In genomic region chr2:174842496-174842895, GRCh38 we compare ENCODE assay signal across 18 cellular contexts.
DNase-seq lines count a peak whose midpoint lies in the region; ATAC-seq and TF ChIP-seq lines count a peak whose summit lies in the region.
"Had no signal": no experiment of that assay in that cellular context is flagged by ENCODE, and none has a peak within 500 bp of the region (broad histone marks: within the 10 kb centered on the region; RNA-seq: fewer than 3 reads in every experiment).

No MANE protein-coding gene starts in this region.

- TF ChIP-seq RAD21 in IMR-90 (IDR thresholded peaks at IDR 0.05; ENCODE audit: low read length), result no peak

- H3K4me2 ChIP-seq in IMR-90 (ENCODE audit: low read depth, low read length) (0 out of 2 replicates have a peak overlapping the region, but pooled peaks have one; percentile 14), fibroblast of lung (ENCODE audit: extremely low read depth, insufficient read depth, low read length) (peak overlapping the region; percentile 83), neural progenitor cell (no peak overlapping the region)

- peak overlapping the region in 1 of 2 experiments; percentile 56; a peak in 1 of 4 replicates for H4K8ac ChIP-seq in IMR-90 (ENCODE audit: low read depth in 2 of 2, low read length in 2 of 2)

- H3K9me3 ChIP-seq in IMR-90 (ENCODE audit: control insufficient read depth, insufficient read depth, low read length) (no peaks in the 10 kb centered on the region), fibroblast of lung (ENCODE audit: control insufficient read depth, insufficient read depth, low read depth, low read length) (no peaks in the 10 kb centered on the region), neural progenitor cell (ENCODE audit: low read depth) (no peaks in the 10 kb centered on the region), gastrocnemius medialis (no peaks in the 10 kb centered on the region)
- H3K9me3 ChIP-seq: BE2C, Caco-2 had no signal

- intact Hi-C loops in IMR-90 (cut with micrococcal nuclease), result no loop called here
- intact Hi-C loops in gastrocnemius medialis (cut with DNase I; ENCODE audit: low total_unique reads), result no loop called here

- no peak for DNase-seq in IMR-90
- DNase-seq in fibroblast of lung (ENCODE audit: low read depth in 2 of 2), result no peak
- no peak for DNase-seq in neural progenitor cell (ENCODE audit: low spot score)
- DNase-seq in mucosa of gallbladder (ENCODE audit: low spot score), result no peak
- DNase-seq in gastrocnemius medialis, result no peak
- no peak for DNase-seq in NOMO-1 (lab: John Stamatoyannopoulos, UW; ENCODE audit: unreplicated experiment in 2 of 2)
- DNase-seq: ACHN; BE2C; C1 segment of cervical spinal cord; Caco-2; CD4-positive, alpha-beta T cell; GDM1; GOT3; H7; HFFc6 had no signal

- H3K36me3 ChIP-seq in IMR-90 (ENCODE audit: control insufficient read depth, insufficient read depth, low read length) (no peaks in the 10 kb centered on the region), fibroblast of lung (ENCODE audit: control insufficient read depth, insufficient read depth, low read length) (no peaks in the 10 kb centered on the region), neural progenitor cell (no peaks in the 10 kb centered on the region), gastrocnemius medialis (no peaks in the 10 kb centered on the region)
- H3K36me3 ChIP-seq: BE2C had no signal

- in situ Hi-C loops in IMR-90 (cut with MboI; ENCODE audit: low sequenced_read_pairs) (loop anchor here (5.0 kb wide), 1 partner anchor 65 kb away; no protein-coding TSS in a partner anchor), gastrocnemius medialis (cut with MboI; ENCODE audit: low sequenced_read_pairs in 4 of 4) (no loop called here)

- no peak overlapping the region for H3K4me3 Mint-ChIP-seq in neural progenitor cell
- H3K4me3 Mint-ChIP-seq: CD4-positive, alpha-beta T cell had no signal

- H3K23ac ChIP-seq in IMR-90 (ENCODE audit: low read depth, low read length), result 0 out of 2 replicates have a peak overlapping the region, but pooled peaks have one; percentile 77

- peaks cover 17% of the 10 kb centered on the region for H3K4me1 Mint-ChIP-seq in neural progenitor cell

- peak overlapping the region; percentile 64; the same call in 1 of the 2 replicates for H3K4ac ChIP-seq in IMR-90 (ENCODE audit: low read depth, low read length)

- H2BK120ac ChIP-seq in IMR-90 (ENCODE audit: low read depth, low read length), result peak overlapping the region; percentile 51; the same call in 1 of the 2 replicates

- ATAC-seq in IMR-90 (ENCODE audit: low read depth), result no peak
- no peak for ATAC-seq in HG02678 (IDR thresholded peaks at IDR 0.05; ENCODE audit: unreplicated experiment)
- no peak for ATAC-seq in gastrocnemius medialis
- ATAC-seq: HCT116, HepG2 had no signal

- TF ChIP-seq CTCF in IMR-90 (conservative IDR thresholded peaks at IDR 0.05; ENCODE audit: low read depth, low read length), result no peak
- no peak for TF ChIP-seq CTCF in fibroblast of lung (conservative IDR thresholded peaks at IDR 0.05 in 1 of 2, IDR thresholded peaks at IDR 0.05 in 1 of 2; ENCODE audit: low read depth in 1 of 2, low read length in 2 of 2)
- no peak for TF ChIP-seq CTCF in neural progenitor cell (IDR thresholded peaks at IDR 0.05)
- TF ChIP-seq CTCF in gastrocnemius medialis (IDR thresholded peaks at IDR 0.05 in 4 of 5, conservative IDR thresholded peaks at IDR 0.05 in 1 of 5), result no peak

- H3K9ac ChIP-seq in IMR-90 (ENCODE audit: low read depth, low read length) (no peak overlapping the region), fibroblast of lung (ENCODE audit: insufficient read depth, low read length) (peak overlapping the region; percentile 39), neural progenitor cell (no peak overlapping the region)

- H3K9me3 Mint-ChIP-seq in neural progenitor cell, result peaks cover 2% of the 10 kb centered on the region
- H3K9me3 Mint-ChIP-seq: CD4-positive, alpha-beta T cell; HFFc6 had no signal

- dilution Hi-C loops in IMR-90 (cut with HindIII; ENCODE audit: low sequenced_read_pairs, unreplicated experiment), result no loop called here

- H3K27me3 Mint-ChIP-seq in neural progenitor cell (ENCODE audit: insufficient read depth, low read depth), result no peaks in the 10 kb centered on the region

- no peak overlapping the region; the same call in 2 of the 3 replicates for H2BK15ac ChIP-seq in IMR-90 (ENCODE audit: low read depth, low read length)

- no peaks in the 10 kb centered on the region for H3K27me3 ChIP-seq in IMR-90 (ENCODE audit: control insufficient read depth, insufficient read depth, low read length)
- H3K27me3 ChIP-seq in fibroblast of lung (ENCODE audit: control insufficient read depth, insufficient read depth, low read length), result no peaks in the 10 kb centered on the region
- H3K27me3 ChIP-seq in neural progenitor cell, result no peaks in the 10 kb centered on the region
- no peaks in the 10 kb centered on the region for H3K27me3 ChIP-seq in gastrocnemius medialis
- H3K27me3 ChIP-seq: BE2C had no signal

- H3K9me1 ChIP-seq in IMR-90 (ENCODE audit: insufficient read depth, low read length), result peaks cover 11% of the 10 kb centered on the region

- peak overlapping the region; percentile 67 for H2BK5ac ChIP-seq in IMR-90 (ENCODE audit: low read depth, low read length, poor library complexity, severe bottlenecking)

- no peak overlapping the region; the same call in 1 of the 2 replicates for H4K91ac ChIP-seq in IMR-90 (ENCODE audit: insufficient read depth, low read depth, low read length)

- H3K27ac Mint-ChIP-seq in neural progenitor cell, result no peak overlapping the region
- H3K27ac Mint-ChIP-seq: CD4-positive, alpha-beta T cell had no signal

- H3K56ac ChIP-seq in IMR-90 (ENCODE audit: extremely low read depth, insufficient read depth, low read length), result no peak overlapping the region

- H3K4me3 ChIP-seq in IMR-90 (ENCODE audit: insufficient read depth, low read depth, low read length) (no peak overlapping the region), fibroblast of lung (replicated peaks in 1 of 4; ENCODE audit: control extremely low read depth in 1 of 4, insufficient read depth in 1 of 4, low read depth in 3 of 4, low read length in 4 of 4) (peak overlapping the region in 3 of 4 experiments; percentile 19 to 75 (median 20)), neural progenitor cell (no peak overlapping the region), gastrocnemius medialis (no peak overlapping the region)

- CTCF ChIA-PET in IMR-90 (lab: Yijun Ruan, JAX), result interaction anchor here (1.0 kb wide), 1 partner anchor 70 kb away, joined by 3 read pairs; no protein-coding TSS in a partner anchor

- 0 out of 2 replicates have a peak overlapping the region, but pooled peaks have one; percentile 66 for H3K14ac ChIP-seq in IMR-90 (replicated peaks; ENCODE audit: low read depth, low read length)

- H3K79me1 ChIP-seq in IMR-90 (ENCODE audit: low read depth in 1 of 2, low read length in 2 of 2), result peaks cover 8 to 40% of the 10 kb centered on the region in 2 experiments

- H3K4me1 ChIP-seq in IMR-90 (ENCODE audit: control insufficient read depth, insufficient read depth, low read length) (peaks cover 13% of the 10 kb centered on the region), fibroblast of lung (ENCODE audit: control insufficient read depth, extremely low read depth, insufficient read depth, low read length) (peaks cover 8% of the 10 kb centered on the region), neural progenitor cell (peaks cover 42% of the 10 kb centered on the region), gastrocnemius medialis (no peaks in the 10 kb centered on the region)
- H3K4me1 ChIP-seq: BE2C, Caco-2 had no signal

- no peak for TF ChIP-seq POLR2A in IMR-90 (IDR thresholded peaks at IDR 0.05; ENCODE audit: low read depth, low read length)
- no peak for TF ChIP-seq POLR2A in gastrocnemius medialis (IDR thresholded peaks at IDR 0.05)

- H3K27ac ChIP-seq in IMR-90 (ENCODE audit: insufficient read depth, low read length) (no peak overlapping the region; the same call in 1 of the 2 replicates), fibroblast of lung (ENCODE audit: insufficient read depth, low read length) (peak overlapping the region; percentile 75), neural progenitor cell (peak overlapping the region; percentile 27), gastrocnemius medialis (no peak overlapping the region)

- peaks cover 6% of the 10 kb centered on the region for H3K36me3 Mint-ChIP-seq in neural progenitor cell

- H3K79me2 ChIP-seq in fibroblast of lung (ENCODE audit: control insufficient read depth, insufficient read depth, low read length) (peaks cover 97% of the 10 kb centered on the region), neural progenitor cell (ENCODE audit: low read depth) (peaks cover 69% of the 10 kb centered on the region)

- peak overlapping the region; percentile 56; the same call in 1 of the 2 replicates for H2BK20ac ChIP-seq in IMR-90 (ENCODE audit: low read depth, low read length)

- peaks cover 15% of the 10 kb centered on the region for H3F3A ChIP-seq in neural progenitor cell (ENCODE audit: low read depth)

- BruUV-seq in IMR-90 (replicated peaks; lab: Mats Ljungman, UMichigan), result no TSS peak

- H4K5ac ChIP-seq in IMR-90 (ENCODE audit: low read depth, low read length), result no peak overlapping the region

- no CpG with 5 or more reads among the region's 4 CpGs for WGBS in IMR-90 (ENCODE audit: extremely low coverage in 2 of 2, insufficient read length in 1 of 2), 2 experiments

- H4K20me1 ChIP-seq in IMR-90 (ENCODE audit: insufficient read depth, low read length), result no peaks in the 10 kb centered on the region
- H4K20me1 ChIP-seq in fibroblast of lung (ENCODE audit: control insufficient read depth, extremely low read depth, insufficient read depth, low read length), result no peaks in the 10 kb centered on the region
- no peaks in the 10 kb centered on the region for H4K20me1 ChIP-seq in neural progenitor cell (ENCODE audit: low read depth)

- POLR2A ChIA-PET in IMR-90 (lab: Charles Lee; ENCODE audit: unreplicated experiment), result interaction anchor here (0.6 kb wide), 1 partner anchor 101 kb away, joined by 3 read pairs; no protein-coding TSS in a partner anchor

- H2AK9ac ChIP-seq in IMR-90 (replicated peaks; ENCODE audit: low read depth, low read length, poor library complexity), result no peak overlapping the region

- H2AFZ ChIP-seq in IMR-90 (replicated peaks; ENCODE audit: low read length, poor library complexity) (no peak overlapping the region), fibroblast of lung (ENCODE audit: low read length) (no peak overlapping the region), neural progenitor cell (replicated peaks) (no peak overlapping the region)

- H3K18ac ChIP-seq in IMR-90 (ENCODE audit: low read depth, low read length), result peak overlapping the region; percentile 24; the same call in 1 of the 2 replicates

- H2AK5ac ChIP-seq in IMR-90 (ENCODE audit: low read depth, low read length), result 0 out of 2 replicates have a peak overlapping the region, but pooled peaks have one; percentile 73

TF ChIP-seq in IMR-90, 13 proteins besides CTCF, POLR2A, EP300 and RAD21 (continues in another document):
- no peak for TF ChIP-seq USF2 (IDR thresholded peaks at IDR 0.05; ENCODE audit: low read depth, low read length)

Comparison
In these comparisons a context has a peak if more than half of its experiments do, and no peak if none do; other contexts are left out.
1. H3K27ac ChIP-seq: peak in fibroblast of lung (single experiment) and neural progenitor cell (single experiment); none in IMR-90 (single experiment) and gastrocnemius medialis (0 of 4).
2. H3K4me3 ChIP-seq: peak in fibroblast of lung (3 of 4); none in IMR-90 (single experiment), neural progenitor cell (single experiment) and gastrocnemius medialis (0 of 4).